11 cellular contexts compared by ENCODE assay signal in genomic region chr1:89126602-89127001, GRCh38. TPM values are rescaled to one million over a fixed set of nuclear protein-coding genes. Genes with fewer than 3 reads are reported as not detected.
DNase-seq lines count a peak whose midpoint lies in the region; TF ChIP-seq lines count a peak whose summit lies in the region.
"Had no signal": no experiment of that assay in that cellular context is flagged by ENCODE, and none has a peak within 500 bp of the region (broad histone marks: within the 10 kb centered on the region; RNA-seq: fewer than 3 reads in every experiment).

No MANE protein-coding gene starts in this region.

- H4K12ac ChIP-seq in trophoblast cell (ENCODE audit: low read depth, low read length): no peak overlapping the region

- H2AK5ac ChIP-seq in trophoblast cell (ENCODE audit: low read length): no peak overlapping the region

- peak; percentile 57 for DNase-seq in OCI-M1 (lab: John Stamatoyannopoulos, UW)
- no peak for DNase-seq in coronary artery (ENCODE audit: low spot score)
- DNase-seq in trophoblast cell: no peak
- DNase-seq in posterior vena cava (ENCODE audit: low spot score): no peak
- no peak for DNase-seq in HUDEP-2 (lab: John Stamatoyannopoulos, UW; ENCODE audit: unreplicated experiment in 76 of 76)
- no peak for DNase-seq in UCSD-AML1 (lab: John Stamatoyannopoulos, UW; ENCODE audit: unreplicated experiment)
- no peak for DNase-seq in SW480 (ENCODE audit: low spot score)
- DNase-seq: NCI-H187 treated with DMSO at 0.1 percent for 48 hours had no signal

- peaks cover 0 to 15% (median 12%) of the 10 kb centered on the region in 11 experiments; a peak in 17 of 22 replicates for H3K9me3 ChIP-seq in BLaER1 treated with 17β-estradiol and CSF1 and Interleukin-3, amounts not matched to agents 10 nM and 100 nM (replicated peaks in 1 of 11)
- H3K9me3 ChIP-seq in trophoblast cell (ENCODE audit: insufficient read depth, low read depth, low read length): no peaks in the 10 kb centered on the region

- no peak overlapping the region for H4K91ac ChIP-seq in trophoblast cell (ENCODE audit: low read depth, low read length)

- no peaks in the 10 kb centered on the region for H4K20me1 ChIP-seq in BLaER1 treated with 17β-estradiol and CSF1 and Interleukin-3, amounts not matched to agents 10 nM and 100 nM

- H3K4me3 ChIP-seq in BLaER1 treated with 17β-estradiol and CSF1 and Interleukin-3, amounts not matched to agents 10 nM and 100 nM: no peak overlapping the region
- H3K4me3 ChIP-seq in coronary artery: no peak overlapping the region
- H3K4me3 ChIP-seq in trophoblast cell (ENCODE audit: low read depth, low read length): no peak overlapping the region
- H3K4me3 ChIP-seq: cardiac muscle cell had no signal

- H3K23ac ChIP-seq in trophoblast cell (ENCODE audit: low read length): no peak overlapping the region

- intact Hi-C loops in posterior vena cava (cut with DNase I): no loop called here

- no peak overlapping the region for H3K4ac ChIP-seq in trophoblast cell (ENCODE audit: low read depth, low read length)

- H3K36me3 ChIP-seq in BLaER1 treated with 17β-estradiol and CSF1 and Interleukin-3, amounts not matched to agents 10 nM and 100 nM: peaks cover 0 to 9% (median 0%) of the 10 kb centered on the region in 11 experiments; a peak in 5 of 22 replicates
- no peaks in the 10 kb centered on the region for H3K36me3 ChIP-seq in trophoblast cell (ENCODE audit: control insufficient read depth in 1 of 2, insufficient read depth in 2 of 2, low read length in 2 of 2)
- H3K36me3 ChIP-seq: cardiac muscle cell had no signal

- peak overlapping the region; percentile 38 for H2BK120ac ChIP-seq in trophoblast cell (ENCODE audit: insufficient read depth, low read length, poor library complexity)

- no peak overlapping the region for H3K14ac ChIP-seq in trophoblast cell (ENCODE audit: low read length)

- H3K79me2 ChIP-seq in trophoblast cell (ENCODE audit: control insufficient read depth, insufficient read depth, low read length, poor library complexity): no peaks in the 10 kb centered on the region

- peaks cover 19 to 76% (median 41%) of the 10 kb centered on the region in 10 experiments for H3K4me1 ChIP-seq in BLaER1 treated with 17β-estradiol and CSF1 and Interleukin-3, amounts not matched to agents 10 nM and 100 nM
- peaks cover 4 to 8% of the 10 kb centered on the region in 2 experiments for H3K4me1 ChIP-seq in trophoblast cell (ENCODE audit: control insufficient read depth in 1 of 2, insufficient read depth in 2 of 2, low read length in 2 of 2)

- WGBS in trophoblast cell (ENCODE audit: extremely low coverage, insufficient coverage, insufficient read length): no CpG with 5 or more reads among the region's 5 CpGs

- no peak for TF ChIP-seq CTCF in coronary artery (IDR thresholded peaks at IDR 0.05)

- H4K8ac ChIP-seq in trophoblast cell (ENCODE audit: low read depth, low read length): no peak overlapping the region

- H2BK12ac ChIP-seq in trophoblast cell (ENCODE audit: low read length): peak overlapping the region; percentile 77

- H2AFZ ChIP-seq in trophoblast cell (ENCODE audit: insufficient read depth, low read length, poor library complexity): no peak overlapping the region

- H3K79me1 ChIP-seq in trophoblast cell (ENCODE audit: low read length): peaks cover 7% of the 10 kb centered on the region

- peak overlapping the region in 2 of 11 experiments; percentile 79 to 80; a peak in 4 of 22 replicates for H3K9ac ChIP-seq in BLaER1 treated with 17β-estradiol and CSF1 and Interleukin-3, amounts not matched to agents 10 nM and 100 nM
- no peak overlapping the region for H3K9ac ChIP-seq in trophoblast cell (ENCODE audit: low read length)

- H3K27ac ChIP-seq in BLaER1 treated with 17β-estradiol and CSF1 and Interleukin-3, amounts not matched to agents 10 nM and 100 nM: peak overlapping the region in 10 of 11 experiments; percentile 26 to 81 (median 68); a peak in 17 of 22 replicates
- H3K27ac ChIP-seq in coronary artery: peak overlapping the region; percentile 72 to 80
- H3K27ac ChIP-seq in trophoblast cell (ENCODE audit: low read depth, low read length): no peak overlapping the region

- peak overlapping the region in 8 of 11 experiments; percentile 45 to 98 (median 86); a peak in 16 of 22 replicates for H3K4me2 ChIP-seq in BLaER1 treated with 17β-estradiol and CSF1 and Interleukin-3, amounts not matched to agents 10 nM and 100 nM
- no peak overlapping the region for H3K4me2 ChIP-seq in trophoblast cell (ENCODE audit: low read length)

- H3K27me3 ChIP-seq in BLaER1 treated with 17β-estradiol and CSF1 and Interleukin-3, amounts not matched to agents 10 nM and 100 nM: no peaks in the 10 kb centered on the region
- H3K27me3 ChIP-seq in trophoblast cell (ENCODE audit: insufficient read depth, low read length): no peaks in the 10 kb centered on the region
- H3K27me3 ChIP-seq: cardiac muscle cell had no signal

- no peak overlapping the region for H2BK5ac ChIP-seq in trophoblast cell (ENCODE audit: low read depth, low read length, poor library complexity)

- H3K18ac ChIP-seq in trophoblast cell (ENCODE audit: low read length): no peak overlapping the region

RNA-seq across cellular contexts. Expression of gene GBP2, which starts 0.7 kb away (rescaled TPM):
- 3.2 and 3.8 TPM in 2 replicates for polyA plus RNA-seq in trophoblast cell (2013)
- 10 to 100 TPM; 58.3 to 71.9 TPM for total RNA-seq in posterior vena cava

RNA-seq across cellular contexts. Expression of gene GBP7, which starts 49.2 kb away (rescaled TPM):
- not detected in 2 replicates for polyA plus RNA-seq in trophoblast cell (2013)
- not detected for total RNA-seq in posterior vena cava
- total RNA-seq: cardiac muscle cell; T-helper 1 cell treated with Interleukin-12 subunit alpha and Interleukin-12 subunit beta and Interleukin-4 antibody, amounts not matched to agents 30 ng/mL and 1 ng/mL, for 36 hours had no signal
